ENCODE assay signal across 1 cellular context in the genomic region with DNA sequence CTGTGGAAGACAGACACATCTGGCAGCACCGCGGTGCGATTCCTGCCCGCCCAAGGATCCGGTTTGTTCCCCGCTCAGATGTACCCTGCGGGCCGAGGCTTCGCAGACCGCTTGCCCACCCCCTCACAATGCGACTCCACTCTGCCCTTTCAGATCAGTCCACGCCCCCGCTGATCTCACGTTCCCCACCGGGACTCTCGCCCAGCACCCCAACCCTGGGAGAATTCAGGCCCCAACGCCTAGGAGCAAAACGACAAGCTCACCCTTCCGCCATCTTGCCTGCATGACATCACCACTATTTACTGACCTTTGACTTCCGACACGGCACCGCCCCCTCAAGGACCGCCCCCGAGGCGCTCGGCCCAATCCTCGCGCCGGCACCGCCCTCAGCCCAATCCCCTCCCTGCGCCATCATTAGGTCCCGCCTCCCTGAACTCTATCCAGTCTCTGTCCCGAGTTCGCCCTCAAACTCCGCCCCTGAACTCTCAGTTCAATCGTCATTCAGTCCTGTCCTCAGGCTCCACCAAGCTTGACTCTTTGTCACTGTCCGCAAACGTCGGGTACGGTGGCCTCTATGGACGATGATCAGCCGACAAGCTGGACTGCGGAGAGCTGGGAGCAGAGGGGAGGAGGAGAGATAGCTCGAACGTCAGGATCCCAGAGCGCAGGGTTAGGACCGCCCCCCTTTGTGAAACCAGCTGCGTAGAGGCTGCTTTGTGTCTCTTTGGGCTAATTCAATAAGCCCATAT.
TF ChIP-seq lines count a peak whose summit lies in the region.

A gene with protein sequence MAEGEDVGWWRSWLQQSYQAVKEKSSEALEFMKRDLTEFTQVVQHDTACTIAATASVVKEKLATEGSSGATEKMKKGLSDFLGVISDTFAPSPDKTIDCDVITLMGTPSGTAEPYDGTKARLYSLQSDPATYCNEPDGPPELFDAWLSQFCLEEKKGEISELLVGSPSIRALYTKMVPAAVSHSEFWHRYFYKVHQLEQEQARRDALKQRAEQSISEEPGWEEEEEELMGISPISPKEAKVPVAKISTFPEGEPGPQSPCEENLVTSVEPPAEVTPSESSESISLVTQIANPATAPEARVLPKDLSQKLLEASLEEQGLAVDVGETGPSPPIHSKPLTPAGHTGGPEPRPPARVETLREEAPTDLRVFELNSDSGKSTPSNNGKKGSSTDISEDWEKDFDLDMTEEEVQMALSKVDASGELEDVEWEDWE (minus strand): TSS at position 301 of the 749 bp plus-strand sequence. CDS start 27 bp downstream, at position 274.

TF ChIP-seq in HepG2, 621 proteins besides CTCF, POLR2A, EP300 and RAD21 (continued from another document):
- TF ChIP-seq ARID5B (CRISPR knock-in tag; IDR thresholded peaks at IDR 0.05) (peak; percentile 56), NR2C2 (CRISPR knock-in tag; IDR thresholded peaks at IDR 0.05; ENCODE audit: borderline replicate concordance) (peak; percentile 98)
TF ChIP-seq in HepG2: peak in this region for 254.
